ENCODE assay signal across 17 cellular contexts in genomic region chr17:48605409-48605864, GRCh38. TPM values are rescaled to one million over a fixed set of nuclear protein-coding genes. Genes with fewer than 3 reads are reported as not detected.
DNase-seq lines count a peak whose midpoint lies in the region; ATAC-seq and TF ChIP-seq lines count a peak whose summit lies in the region.
"Had no signal": no experiment of that assay in that cellular context is flagged by ENCODE, and none has a peak within 500 bp of the region (broad histone marks: within the 10 kb centered on the region; RNA-seq: fewer than 3 reads in every experiment).

No MANE protein-coding gene starts in this region.

- no peak overlapping the region for H3K27ac Mint-ChIP-seq in activated naive CD8-positive, alpha-beta T cell treated with anti-CD3 and anti-CD28 coated beads for 36 hours
- no peak overlapping the region for H3K27ac Mint-ChIP-seq in CD8-positive, alpha-beta T cell
- H3K27ac Mint-ChIP-seq: activated naive CD8-positive, alpha-beta T cell; activated T-cell treated with anti-CD3 and anti-CD28 coated beads, Interleukin-2, amount 50 U/mL, for 24 hours had no signal

- peak overlapping the region; percentile 33; the same call in 1 of the 2 replicates for H3K4me3 ChIP-seq in AG04449 (ENCODE audit: low read depth, low read length)
- peak overlapping the region; percentile 82 for H3K4me3 ChIP-seq in PC-3 (ENCODE audit: low read length)
- peak overlapping the region; percentile 59 for H3K4me3 ChIP-seq in psoas muscle
- no peak overlapping the region for H3K4me3 ChIP-seq in CD8-positive, alpha-beta T cell (ENCODE audit: low read depth, low read length)

- no peaks in the 10 kb centered on the region for H3K9me2 ChIP-seq in PC-3 (replicated peaks; ENCODE audit: low read length)

- H3K9ac ChIP-seq in PC-3 (ENCODE audit: low read length), result peak overlapping the region; percentile 69

- peaks cover 17% of the 10 kb centered on the region for H3K4me1 Mint-ChIP-seq in activated naive CD8-positive, alpha-beta T cell treated with anti-CD3 and anti-CD28 coated beads for 36 hours
- H3K4me1 Mint-ChIP-seq in CD8-positive, alpha-beta T cell (ENCODE audit: low read depth), result peaks cover 16% of the 10 kb centered on the region

- no peaks in the 10 kb centered on the region for H3K36me3 Mint-ChIP-seq in activated naive CD8-positive, alpha-beta T cell treated with anti-CD3 and anti-CD28 coated beads for 36 hours
- no peaks in the 10 kb centered on the region for H3K36me3 Mint-ChIP-seq in CD8-positive, alpha-beta T cell
- H3K36me3 Mint-ChIP-seq: activated naive CD8-positive, alpha-beta T cell had no signal

- H3K4me3 Mint-ChIP-seq in activated naive CD8-positive, alpha-beta T cell treated with anti-CD3 and anti-CD28 coated beads for 36 hours, result no peak overlapping the region
- no peak overlapping the region for H3K4me3 Mint-ChIP-seq in CD8-positive, alpha-beta T cell
- H3K4me3 Mint-ChIP-seq: activated naive CD8-positive, alpha-beta T cell; activated T-cell treated with anti-CD3 and anti-CD28 coated beads, Interleukin-2, amount 50 U/mL, for 24 hours; central memory CD8-positive, alpha-beta T cell had no signal

- peak overlapping the region; percentile 95 for H3K4me2 ChIP-seq in PC-3 (ENCODE audit: low read length)

- no TSS peak for BruUV-seq in PC-3 (replicated peaks; lab: Mats Ljungman, UMichigan)

- H3K27me3 ChIP-seq in PC-3 (ENCODE audit: low read length) (no peaks in the 10 kb centered on the region), psoas muscle (ENCODE audit: insufficient read depth in 3 of 3, low read length in 2 of 3) (peaks cover 0 to 96% (median 54%) of the 10 kb centered on the region in 3 donors)
- H3K27me3 ChIP-seq in CD8-positive, alpha-beta T cell (ENCODE audit: insufficient read depth, low read length), result peaks cover 41% of the 10 kb centered on the region

- 29 to 36% (median 30%) methylated on average over 9 of the region's 9 CpGs for WGBS in psoas muscle, 3 donors

- no peak for ATAC-seq in PC-3
- ATAC-seq in psoas muscle, result no peak
- ATAC-seq in CD8-positive, alpha-beta T cell, result no peak
- no peak for ATAC-seq in SK-N-SH treated with all-trans-retinoic acid at 6 μM for 48 hours

- H3K4me1 ChIP-seq in PC-3 (ENCODE audit: insufficient read depth, low read length) (peaks cover 21% of the 10 kb centered on the region), psoas muscle (peaks cover 6% of the 10 kb centered on the region)
- peaks cover 20% of the 10 kb centered on the region for H3K4me1 ChIP-seq in CD8-positive, alpha-beta T cell (ENCODE audit: insufficient read depth, low read length)

- DNase-seq in AG04449 (ENCODE audit: low read depth, low spot score) (no peak), PC-3 (no peak), epithelial cell of prostate (ENCODE audit: low read depth, low spot score) (no peak), psoas muscle (no peak), GDM1 (lab: John Stamatoyannopoulos, UW) (no peak)
- no peak for DNase-seq in activated naive CD8-positive, alpha-beta T cell treated with anti-CD3 and anti-CD28 coated beads for 36 hours
- DNase-seq in CD8-positive, alpha-beta T cell, result no peak
- DNase-seq: activated CD4-positive, alpha-beta T cell treated with anti-CD3 and anti-CD28 coated beads, Interleukin-2, amount 50 U/mL, for 1 hour; activated T-cell treated with anti-CD3 and anti-CD28 coated beads, Interleukin-2, amount 50 U/mL, for 24 hours; IMR-90; NCI-H1417; substantia nigra had no signal

- H3K9me3 ChIP-seq in PC-3 (ENCODE audit: low read length) (no peaks in the 10 kb centered on the region), psoas muscle (no peaks in the 10 kb centered on the region)
- no peaks in the 10 kb centered on the region for H3K9me3 ChIP-seq in CD8-positive, alpha-beta T cell (ENCODE audit: low read length)

- intact Hi-C loops in PC-3 (cut with micrococcal nuclease) (no loop called here), psoas muscle (cut with DNase I) (no loop called here)
- intact Hi-C loops in CD8-positive, alpha-beta T cell (cut with DNase I, micrococcal nuclease), result no loop called here

- H3F3A ChIP-seq in PC-3 (ENCODE audit: low read length, unreplicated experiment), result no peaks in the 10 kb centered on the region

- no peaks in the 10 kb centered on the region for H3K9me3 Mint-ChIP-seq in activated naive CD8-positive, alpha-beta T cell treated with anti-CD3 and anti-CD28 coated beads for 36 hours
- H3K9me3 Mint-ChIP-seq in CD8-positive, alpha-beta T cell, result no peaks in the 10 kb centered on the region
- H3K9me3 Mint-ChIP-seq: activated T-cell treated with anti-CD3 and anti-CD28 coated beads, Interleukin-2, amount 50 U/mL, for 24 hours; central memory CD8-positive, alpha-beta T cell had no signal

- TF ChIP-seq CTCF in AG04449 (IDR thresholded peaks at IDR 0.05; ENCODE audit: insufficient read depth, low read length, missing control alignments) (no peak), PC-3 (conservative IDR thresholded peaks at IDR 0.05; ENCODE audit: low read depth, low read length) (no peak), psoas muscle (IDR thresholded peaks at IDR 0.05) (no peak)
- no peak for TF ChIP-seq CTCF in CD8-positive, alpha-beta T cell (IDR thresholded peaks at IDR 0.05)

- peak overlapping the region; percentile 60 for H3K27ac ChIP-seq in PC-3 (ENCODE audit: low read length)
- H3K27ac ChIP-seq in epithelial cell of prostate, result peak overlapping the region; percentile 78
- H3K27ac ChIP-seq in psoas muscle, result no peak overlapping the region
- H3K27ac ChIP-seq in CD8-positive, alpha-beta T cell (ENCODE audit: low read depth, low read length), result no peak overlapping the region

- CTCF ChIA-PET in AG04449 (lab: Yijun Ruan, JAX), result interaction anchor here (0.9 to 4.5 kb wide), 6 partner anchors 12 to 299 kb away, joined by 3 to 23 read pairs (median 4); no protein-coding TSS in a partner anchor
- CTCF ChIA-PET in PC-3 (lab: Charles Lee), result no interaction called here
- CTCF ChIA-PET in CD8-positive, alpha-beta T cell (lab: Charles Lee), result interaction anchor here (3.3 kb wide), 1 partner anchor 13 kb away, joined by 13 read pairs; the partner anchor contains the start of gene HOXB5

- peaks cover 11% of the 10 kb centered on the region; the same call in 1 of the 2 replicates for H4K20me1 ChIP-seq in PC-3 (ENCODE audit: low read length)

- POLR2A ChIA-PET in AG04449 (lab: Yijun Ruan, JAX), result no interaction called here
- POLR2A ChIA-PET in PC-3 (lab: Charles Lee; ENCODE audit: unreplicated experiment), result interaction anchor here (0.5 kb wide), 1 partner anchor 133 kb away, joined by 5 read pairs; no protein-coding TSS in a partner anchor
- POLR2A ChIA-PET in CD8-positive, alpha-beta T cell (lab: Charles Lee), result no interaction called here

- H3K36me3 ChIP-seq in PC-3 (ENCODE audit: low read depth, low read length), result no peaks in the 10 kb centered on the region
- H3K36me3 ChIP-seq in psoas muscle (ENCODE audit: insufficient read depth in 1 of 2, low read depth in 1 of 2), result no peaks in the 10 kb centered on the region
- H3K36me3 ChIP-seq in CD8-positive, alpha-beta T cell (ENCODE audit: insufficient read depth, low read length), result no peaks in the 10 kb centered on the region

- H3K79me2 ChIP-seq in PC-3 (ENCODE audit: low read length), result peaks cover 43% of the 10 kb centered on the region

- H3K27me3 Mint-ChIP-seq in activated naive CD8-positive, alpha-beta T cell treated with anti-CD3 and anti-CD28 coated beads for 36 hours, result peaks cover 94% of the 10 kb centered on the region
- H3K27me3 Mint-ChIP-seq in CD8-positive, alpha-beta T cell (ENCODE audit: low read depth), result peaks cover 77% of the 10 kb centered on the region

- H2AFZ ChIP-seq in PC-3 (ENCODE audit: low read length), result peak overlapping the region; percentile 92

TF ChIP-seq in SK-N-SH treated with all-trans-retinoic acid at 6 μM for 48 hours, 23 proteins besides CTCF, POLR2A, EP300 and RAD21 (continues in another document):
- no peak for TF ChIP-seq POU6F1 (CRISPR knock-in tag; IDR thresholded peaks at IDR 0.05; ENCODE audit: borderline replicate concordance, low read depth)
- no peak for TF ChIP-seq BACH2 (CRISPR knock-in tag; IDR thresholded peaks at IDR 0.05; ENCODE audit: borderline replicate concordance)

RNA-seq across cellular contexts. Expression of gene HOXB6, which starts 0.7 kb away (rescaled TPM):
- total RNA-seq in PC-3 (2014; rRNA removed) (9.5 and 11.3 TPM in 2 replicates), psoas muscle (1 to 10 TPM in 2 of 4 donors, under 1 TPM in 2; 0.66 to 3.3 (median 1.2) TPM)
- polyA plus RNA-seq in psoas muscle, result 1 to 10 TPM in 2 of 3 donors, under 1 TPM in 1; 0.80 to 1.6 (median 1.2) TPM
- total RNA-seq in activated naive CD8-positive, alpha-beta T cell treated with anti-CD3 and anti-CD28 coated beads for 36 hours, result not detected
- total RNA-seq in CD8-positive, alpha-beta T cell, result under 1 TPM in 1 of 2 experiments, not detected in 1; 0.19 TPM

RNA-seq across cellular contexts. Expression of gene HOXB7, which starts 5.4 kb away (rescaled TPM):
- not detected in 2 replicates for total RNA-seq in PC-3 (2014; rRNA removed)
- 1 to 10 TPM in 3 of 4 donors, under 1 TPM in 1; 0.85 to 2.0 (median 1.2) TPM for total RNA-seq in psoas muscle
- 1 to 10 TPM; 1.6 to 3.0 (median 2.8) TPM for polyA plus RNA-seq in psoas muscle
- total RNA-seq in activated naive CD8-positive, alpha-beta T cell treated with anti-CD3 and anti-CD28 coated beads for 36 hours, result 1 to 10 TPM in 1 of 2 experiments, under 1 TPM in 1; 0.62 to 1.4 TPM
- under 1 TPM in 1 of 2 experiments, not detected in 1; 0.22 TPM for total RNA-seq in CD8-positive, alpha-beta T cell

RNA-seq across cellular contexts. Expression of gene HOXB8, which starts 9.7 kb away (rescaled TPM):
- total RNA-seq in PC-3 (2014; rRNA removed) (not detected in 2 replicates), psoas muscle (not detected)
- under 1 TPM; 0.05 to 0.10 (median 0.08) TPM for polyA plus RNA-seq in psoas muscle
- not detected for total RNA-seq in activated naive CD8-positive, alpha-beta T cell treated with anti-CD3 and anti-CD28 coated beads for 36 hours
- not detected for total RNA-seq in CD8-positive, alpha-beta T cell
- polyA plus RNA-seq: keratinocyte had no signal

RNA-seq across cellular contexts. Expression of gene HOXB5, which starts 11.9 kb away (rescaled TPM):
- total RNA-seq in PC-3 (2014; rRNA removed), result 0.40 and 0.95 TPM in 2 replicates
- under 1 TPM in 3 of 4 donors, not detected in 1; 0.17 to 0.71 (median 0.24) TPM for total RNA-seq in psoas muscle
- under 1 TPM; 0.03 to 0.30 (median 0.17) TPM for polyA plus RNA-seq in psoas muscle
- total RNA-seq in activated naive CD8-positive, alpha-beta T cell treated with anti-CD3 and anti-CD28 coated beads for 36 hours, result not detected
- total RNA-seq in CD8-positive, alpha-beta T cell, result not detected
- total RNA-seq: SK-MEL-5 had no signal
- polyA plus RNA-seq: keratinocyte had no signal

RNA-seq across cellular contexts. Expression of gene HOXB3, which starts 15.4 kb away (rescaled TPM):
- total RNA-seq in PC-3 (2014; rRNA removed), result 6.0 and 8.8 TPM in 2 replicates
- total RNA-seq in psoas muscle, result 1 to 10 TPM; 1.5 to 8.8 (median 1.9) TPM
- polyA plus RNA-seq in psoas muscle, result 1 to 10 TPM in 2 of 3 donors, under 1 TPM in 1; 0.96 to 1.5 (median 1.4) TPM
- total RNA-seq in activated naive CD8-positive, alpha-beta T cell treated with anti-CD3 and anti-CD28 coated beads for 36 hours, result 1 to 10 TPM; 1.4 to 2.0 TPM
- total RNA-seq in CD8-positive, alpha-beta T cell, result 1 to 10 TPM; 2.3 to 3.2 TPM

Comparison
In these comparisons a context has a peak if more than half of its experiments do, and no peak if none do; other contexts are left out.
1. H3K27ac ChIP-seq: peak in PC-3 (single experiment) and epithelial cell of prostate (single experiment); none in psoas muscle (single experiment) and CD8-positive, alpha-beta T cell (single experiment).